ENCODE assay signal across 32 cellular contexts in the genomic region with DNA sequence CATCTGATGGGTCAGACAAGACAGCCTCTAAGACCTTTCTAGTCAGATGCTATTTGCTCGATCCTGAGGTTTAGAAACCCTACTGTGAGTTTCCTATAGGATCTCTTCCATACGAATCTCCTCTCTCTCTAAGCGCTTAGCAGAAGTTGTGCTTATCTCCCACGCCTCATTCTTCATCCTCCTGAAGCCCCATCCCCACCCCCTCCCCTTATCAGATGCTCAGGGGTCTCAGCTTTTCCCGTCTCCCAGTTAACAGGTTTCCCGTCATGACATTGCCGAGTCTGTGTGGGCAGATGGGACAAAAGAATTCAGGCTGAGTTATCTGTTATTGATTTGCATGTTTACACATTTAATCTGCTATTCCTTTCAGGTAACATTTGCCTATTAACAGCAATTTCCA.
DNase-seq lines count a peak whose midpoint lies in the region; ATAC-seq and TF ChIP-seq lines count a peak whose summit lies in the region.
"Had no signal": no experiment of that assay in that cellular context is flagged by ENCODE, and none has a peak within 500 bp of the region (broad histone marks: within the 10 kb centered on the region; RNA-seq: fewer than 3 reads in every experiment).

No MANE protein-coding gene starts in this region.

- H3K9me3 ChIP-seq in endodermal cell (ENCODE audit: control insufficient read depth, low read length) (peaks cover 13% of the 10 kb centered on the region), lower lobe of right lung (no peaks in the 10 kb centered on the region)
- H3K9me3 ChIP-seq: A549, BE2C, BLaER1, Caco-2 had no signal

- H3K4me2 ChIP-seq in mesendoderm (ENCODE audit: low read length), result no peak overlapping the region
- H3K4me2 ChIP-seq: A549; BLaER1; BLaER1 treated with 17β-estradiol and CSF1 and Interleukin-3, amounts not matched to agents 10 nM and 100 nM had no signal

- H3K36me3 Mint-ChIP-seq in endodermal cell (ENCODE audit: low read depth) (peaks cover 3% of the 10 kb centered on the region), progenitor cell of endocrine pancreas (ENCODE audit: insufficient read depth) (no peaks in the 10 kb centered on the region)
- H3K36me3 Mint-ChIP-seq: CD14-positive monocyte; CD4-positive, alpha-beta memory T cell; CD4-positive, CD25-positive, alpha-beta regulatory T cell; CD8-positive, alpha-beta memory T cell; CD8-positive, alpha-beta T cell had no signal

- H3K27me3 Mint-ChIP-seq in endodermal cell (ENCODE audit: insufficient read depth) (no peaks in the 10 kb centered on the region), progenitor cell of endocrine pancreas (peaks cover 41% of the 10 kb centered on the region)
- H3K27me3 Mint-ChIP-seq: CD4-positive, CD25-positive, alpha-beta regulatory T cell had no signal

- H4K8ac ChIP-seq in mesendoderm (ENCODE audit: low read depth, low read length), result no peak overlapping the region

- no peak overlapping the region for H3K18ac ChIP-seq in mesendoderm (ENCODE audit: low read length)

- H3K4me3 ChIP-seq in endodermal cell (ENCODE audit: low read length) (no peak overlapping the region), mesendoderm (ENCODE audit: low read length) (no peak overlapping the region), lower lobe of right lung (no peak overlapping the region)
- H3K4me3 ChIP-seq: A549; BLaER1; BLaER1 treated with 17β-estradiol and CSF1 and Interleukin-3, amounts not matched to agents 10 nM and 100 nM had no signal

- H3K4me3 Mint-ChIP-seq in endodermal cell, result no peak overlapping the region
- H3K4me3 Mint-ChIP-seq in progenitor cell of endocrine pancreas (ENCODE audit: low read depth), result no peak overlapping the region
- H3K4me3 Mint-ChIP-seq: B cell; CD14-positive monocyte; CD4-positive, alpha-beta memory T cell; CD4-positive, alpha-beta T cell; CD4-positive, CD25-positive, alpha-beta regulatory T cell; CD8-positive, alpha-beta memory T cell; CD8-positive, alpha-beta T cell had no signal

- H3K79me2 ChIP-seq in mesendoderm (ENCODE audit: control insufficient read depth, insufficient read depth, low read length), result no peaks in the 10 kb centered on the region

- no peak overlapping the region for H2BK5ac ChIP-seq in mesendoderm (ENCODE audit: low read length)

- TF ChIP-seq CTCF in endodermal cell (conservative IDR thresholded peaks at IDR 0.05) (no peak), progenitor cell of endocrine pancreas (IDR thresholded peaks at IDR 0.05; ENCODE audit: unreplicated experiment) (no peak), lower lobe of right lung (IDR thresholded peaks at IDR 0.05) (no peak)

- no peak overlapping the region for H4K5ac ChIP-seq in mesendoderm (ENCODE audit: low read length)

- peaks cover 39% of the 10 kb centered on the region for H3K4me1 Mint-ChIP-seq in endodermal cell
- H3K4me1 Mint-ChIP-seq in progenitor cell of endocrine pancreas (ENCODE audit: low read depth), result peaks cover 16% of the 10 kb centered on the region
- H3K4me1 Mint-ChIP-seq: B cell; CD14-positive monocyte; CD4-positive, alpha-beta memory T cell; CD4-positive, CD25-positive, alpha-beta regulatory T cell; CD8-positive, alpha-beta memory T cell had no signal

- H3K4me1 ChIP-seq in endodermal cell (ENCODE audit: control insufficient read depth, insufficient read depth, low read length), result peaks cover 19% of the 10 kb centered on the region
- peaks cover 4% of the 10 kb centered on the region for H3K4me1 ChIP-seq in mesendoderm (ENCODE audit: control insufficient read depth, low read depth, low read length)
- H3K4me1 ChIP-seq in lower lobe of right lung, result no peaks in the 10 kb centered on the region
- H3K4me1 ChIP-seq: A549; BE2C; BLaER1; BLaER1 treated with 17β-estradiol and CSF1 and Interleukin-3, amounts not matched to agents 10 nM and 100 nM; Caco-2 had no signal

- H3K27me3 ChIP-seq in endodermal cell (ENCODE audit: control insufficient read depth, insufficient read depth, low read length, poor library complexity, severe bottlenecking) (no peaks in the 10 kb centered on the region), mesendoderm (ENCODE audit: insufficient read depth, low read length, poor library complexity) (no peaks in the 10 kb centered on the region), lower lobe of right lung (ENCODE audit: low read depth) (no peaks in the 10 kb centered on the region)
- H3K27me3 ChIP-seq: BE2C; BLaER1; BLaER1 treated with 17β-estradiol and CSF1 and Interleukin-3, amounts not matched to agents 10 nM and 100 nM had no signal

- 22 to 40% methylated on average over 3 to 7 of the region's 7 CpGs for WGBS in endodermal cell (ENCODE audit: insufficient coverage in 1 of 2, insufficient read length in 1 of 2), 2 experiments
- WGBS in mesendoderm (ENCODE audit: extremely low coverage, insufficient coverage, low lambda C conversion rate), result no CpG with 5 or more reads among the region's 7 CpGs

- no peaks in the 10 kb centered on the region for H3K79me1 ChIP-seq in mesendoderm (ENCODE audit: low read length)

- H3K9ac ChIP-seq in endodermal cell (ENCODE audit: extremely low read depth, low read length, poor library complexity, severe bottlenecking) (no peak overlapping the region), mesendoderm (ENCODE audit: low read length) (no peak overlapping the region)
- H3K9ac ChIP-seq: BLaER1; BLaER1 treated with 17β-estradiol and CSF1 and Interleukin-3, amounts not matched to agents 10 nM and 100 nM had no signal

- no peak overlapping the region for H2BK120ac ChIP-seq in mesendoderm (ENCODE audit: low read depth, low read length)

- no peak overlapping the region for H3K4ac ChIP-seq in mesendoderm (ENCODE audit: low read depth, low read length)

- no peak overlapping the region for H3K23ac ChIP-seq in mesendoderm (ENCODE audit: low read length)

- peaks cover 3% of the 10 kb centered on the region for H3K9me3 Mint-ChIP-seq in endodermal cell
- H3K9me3 Mint-ChIP-seq in progenitor cell of endocrine pancreas (ENCODE audit: low read depth), result no peaks in the 10 kb centered on the region
- H3K9me3 Mint-ChIP-seq: CD4-positive, alpha-beta T cell; CD8-positive, alpha-beta memory T cell had no signal

- H2BK15ac ChIP-seq in mesendoderm (replicated peaks; ENCODE audit: low read depth), result no peak overlapping the region

- no peak overlapping the region for H2AK5ac ChIP-seq in mesendoderm (ENCODE audit: low read length)

- ATAC-seq in lower lobe of right lung, result no peak
- ATAC-seq: A549; CD8-positive, alpha-beta T cell had no signal

- no peaks in the 10 kb centered on the region for H3K36me3 ChIP-seq in endodermal cell (ENCODE audit: control insufficient read depth, insufficient read depth, low read length)
- H3K36me3 ChIP-seq in mesendoderm (ENCODE audit: control insufficient read depth, insufficient read depth, low read length), result no peaks in the 10 kb centered on the region
- H3K36me3 ChIP-seq in lower lobe of right lung, result no peaks in the 10 kb centered on the region
- H3K36me3 ChIP-seq: BE2C; BLaER1; BLaER1 treated with 17β-estradiol and CSF1 and Interleukin-3, amounts not matched to agents 10 nM and 100 nM had no signal

- H3K27ac ChIP-seq in endodermal cell (ENCODE audit: low read depth, low read length) (no peak overlapping the region), mesendoderm (ENCODE audit: low read depth, low read length) (no peak overlapping the region), lower lobe of right lung (no peak overlapping the region)
- H3K27ac ChIP-seq: 22Rv1; A549; BLaER1; BLaER1 treated with 17β-estradiol and CSF1 and Interleukin-3, amounts not matched to agents 10 nM and 100 nM; C4-2B had no signal

- H3K27ac Mint-ChIP-seq in endodermal cell, result peak overlapping the region; percentile 80
- H3K27ac Mint-ChIP-seq in progenitor cell of endocrine pancreas, result peak overlapping the region; percentile 35
- H3K27ac Mint-ChIP-seq: B cell; CD14-positive monocyte; CD4-positive, alpha-beta memory T cell; CD4-positive, alpha-beta T cell; CD4-positive, CD25-positive, alpha-beta regulatory T cell; CD8-positive, alpha-beta memory T cell; CD8-positive, alpha-beta T cell had no signal

- DNase-seq in endodermal cell (peak; percentile 90), mesendoderm (peak; percentile 95), progenitor cell of endocrine pancreas (ENCODE audit: low spot score, unreplicated experiment) (no peak), DMS79 (lab: John Stamatoyannopoulos, UW) (no peak), lower lobe of right lung (no peak), kidney glomerular epithelial cell (lab: John Stamatoyannopoulos, UW) (no peak)
- DNase-seq: 8988T; ACHN; AML-193; BE2C; C1 segment of cervical spinal cord; Caco-2; Calu3; CD4-positive, alpha-beta memory T cell; CD4-positive, alpha-beta T cell; CD4-positive, CD25-positive, alpha-beta regulatory T cell; CD8-positive, alpha-beta memory T cell; CD8-positive, alpha-beta T cell; COR-L47; DMS 273 treated with DMSO at 0.1 percent for 48 hours; DMS153; DMS53; DMS79 treated with DMSO at 0.1 percent for 48 hours; DND-41; EL had no signal

- no peak overlapping the region for H3K56ac ChIP-seq in mesendoderm (ENCODE audit: low read length)

- intact Hi-C loops in lower lobe of right lung (cut with DNase I), result no loop called here

Comparison
In these comparisons a context has a peak if more than half of its experiments do, and no peak if none do; other contexts are left out.
1. DNase-seq: peak in endodermal cell (single experiment) and mesendoderm (single experiment); none in progenitor cell of endocrine pancreas (single experiment), DMS79 (single experiment), lower lobe of right lung (single experiment) and kidney glomerular epithelial cell (single experiment).